In the genomic region with DNA sequence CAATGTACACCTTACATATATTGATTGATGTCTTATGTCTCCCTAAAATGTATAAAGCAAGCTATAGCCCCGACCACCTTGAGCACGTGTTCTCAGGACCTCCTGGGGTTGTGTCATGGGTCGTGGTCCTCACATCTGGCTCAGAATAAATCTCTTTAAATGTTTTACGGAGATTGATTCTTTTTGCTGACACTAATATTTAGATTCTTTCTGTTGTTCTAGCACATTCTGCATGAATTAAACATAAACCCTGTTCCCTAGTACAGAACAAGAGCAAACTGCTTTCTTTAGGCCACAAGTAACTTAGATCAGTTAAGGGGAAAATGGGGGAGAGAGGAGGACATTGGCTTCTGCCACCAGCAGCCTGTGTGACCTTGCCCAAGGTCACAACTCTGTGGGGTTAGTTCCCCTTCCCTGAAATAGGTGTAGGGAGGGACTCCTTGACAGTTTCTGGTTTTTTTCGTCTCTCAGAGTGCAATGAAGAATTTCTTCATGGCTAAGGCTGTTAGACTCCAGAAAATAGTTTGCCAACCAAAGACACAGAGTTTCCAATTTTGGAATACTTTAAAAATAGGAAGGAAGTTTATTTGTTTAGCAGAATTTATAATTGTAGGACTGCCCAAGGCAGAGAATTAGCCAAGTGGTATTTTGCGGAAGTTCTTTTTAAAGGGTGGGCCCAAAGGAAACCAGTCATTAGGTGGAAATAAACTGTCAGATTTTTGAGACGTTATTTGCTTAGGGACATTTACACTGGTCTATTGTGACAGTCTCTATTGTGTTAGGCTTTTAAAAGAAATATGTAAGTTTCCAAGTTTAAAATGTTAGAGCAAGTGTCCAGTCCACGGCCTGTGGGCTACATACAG, we compare ENCODE assay signal across 1 cellular context.
TF ChIP-seq lines count a peak whose summit lies in the region.

No MANE protein-coding gene starts in this region.

TF ChIP-seq in SK-N-SH, 30 proteins besides CTCF, POLR2A, EP300 and RAD21:
- TF ChIP-seq FOXM1 (IDR thresholded peaks at IDR 0.05; ENCODE audit: low read depth), result no peak
- no peak for TF ChIP-seq RXRA (IDR thresholded peaks at IDR 0.05; ENCODE audit: borderline replicate concordance, low read depth)
- TF ChIP-seq, protein P1, sequence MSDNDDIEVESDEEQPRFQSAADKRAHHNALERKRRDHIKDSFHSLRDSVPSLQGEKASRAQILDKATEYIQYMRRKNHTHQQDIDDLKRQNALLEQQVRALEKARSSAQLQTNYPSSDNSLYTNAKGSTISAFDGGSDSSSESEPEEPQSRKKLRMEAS (IDR thresholded peaks at IDR 0.05; ENCODE audit: low read depth), result no peak
- TF ChIP-seq POLR2AphosphoS5 (IDR thresholded peaks at IDR 0.05; ENCODE audit: low read depth, low read length), result no peak
- TF ChIP-seq CHD2 (IDR thresholded peaks at IDR 0.05; ENCODE audit: low read length, partially characterized antibody), result no peak
- no peak for TF ChIP-seq MEF2A (IDR thresholded peaks at IDR 0.05; ENCODE audit: borderline replicate concordance, low read depth)
- TF ChIP-seq, protein P2, sequence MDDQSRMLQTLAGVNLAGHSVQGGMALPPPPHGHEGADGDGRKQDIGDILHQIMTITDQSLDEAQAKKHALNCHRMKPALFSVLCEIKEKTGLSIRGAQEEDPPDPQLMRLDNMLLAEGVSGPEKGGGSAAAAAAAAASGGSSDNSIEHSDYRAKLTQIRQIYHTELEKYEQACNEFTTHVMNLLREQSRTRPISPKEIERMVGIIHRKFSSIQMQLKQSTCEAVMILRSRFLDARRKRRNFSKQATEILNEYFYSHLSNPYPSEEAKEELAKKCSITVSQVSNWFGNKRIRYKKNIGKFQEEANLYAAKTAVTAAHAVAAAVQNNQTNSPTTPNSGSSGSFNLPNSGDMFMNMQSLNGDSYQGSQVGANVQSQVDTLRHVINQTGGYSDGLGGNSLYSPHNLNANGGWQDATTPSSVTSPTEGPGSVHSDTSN (IDR thresholded peaks at IDR 0.05), result no peak
- TF ChIP-seq NFIC (IDR thresholded peaks at IDR 0.05; ENCODE audit: borderline replicate concordance), result no peak
- TF ChIP-seq EZH2phosphoT487 (IDR thresholded peaks at IDR 0.05; ENCODE audit: borderline replicate concordance, low read depth), result no peak
- TF ChIP-seq MXI1 (IDR thresholded peaks at IDR 0.05; ENCODE audit: low read depth, low read length), result no peak
- TF ChIP-seq USF2 (IDR thresholded peaks at IDR 0.05; ENCODE audit: borderline replicate concordance, low read depth, low read length), result no peak
- no peak for TF ChIP-seq FOXJ3 (CRISPR knock-in tag; IDR thresholded peaks at IDR 0.05)
